ENCODE assay signal across 10 cellular contexts in genomic region chr7:64849250-64849923, GRCh38. TPM values are rescaled to one million over a fixed set of nuclear protein-coding genes. Genes with fewer than 3 reads are reported as not detected.
DNase-seq lines count a peak whose midpoint lies in the region; ATAC-seq and FAIRE-seq lines count a peak whose summit lies in the region.
"Had no signal": no experiment of that assay in that cellular context is flagged by ENCODE, and none has a peak within 500 bp of the region (broad histone marks: within the 10 kb centered on the region; RNA-seq: fewer than 3 reads in every experiment).

No MANE protein-coding gene starts in this region.

- FAIRE-seq in frontal cortex (lab: Jason Lieb, UNC), result no peak

- intact Hi-C loops in left ventricle myocardium superior (cut with micrococcal nuclease) (no loop called here), cardiac septum (cut with DNase I) (no loop called here)

- DNase-seq in left ventricle myocardium superior (no peak), cardiac septum (ENCODE audit: low spot score) (no peak), NCI-H774 (lab: John Stamatoyannopoulos, UW) (peak; percentile 45), frontal cortex (ENCODE audit: low spot score in 2 of 2) (no peak)
- DNase-seq in stimulated activated naive CD4-positive, alpha-beta T cell (lab: John Stamatoyannopoulos, UW), result no peak
- DNase-seq: NCI-H1930 had no signal

- ATAC-seq in left ventricle myocardium superior (peak; percentile 36), esophagus mucosa (peak; percentile 99), GM21367 (IDR thresholded peaks at IDR 0.05; ENCODE audit: unreplicated experiment) (no peak), HG03108 (IDR thresholded peaks at IDR 0.05; ENCODE audit: unreplicated experiment) (no peak)
- ATAC-seq: activated naive CD4-positive, alpha-beta T cell treated with anti-CD3 and anti-CD28 coated beads, Interleukin-2, amount 50 U/mL, for 72 hours had no signal

RNA-seq across cellular contexts. Expression of gene ZNF273, which starts 53.7 kb away (rescaled TPM):
- total RNA-seq in left ventricle myocardium superior (2.4 TPM), cardiac septum (3.0 TPM), esophagus mucosa (6.0 TPM), frontal cortex (40.8 TPM)

RNA-seq across cellular contexts. Expression of gene ZNF138, which starts 55.2 kb away (rescaled TPM):
- total RNA-seq in left ventricle myocardium superior (4.8 TPM), cardiac septum (4.0 TPM), esophagus mucosa (5.4 TPM), frontal cortex (51.8 TPM)

Comparison
In these comparisons a context has a peak if more than half of its experiments do, and no peak if none do; other contexts are left out.
1. ATAC-seq: peak in left ventricle myocardium superior (single experiment) and esophagus mucosa (single experiment); none in GM21367 (single experiment) and HG03108 (single experiment).